ENCODE assay signal across 16 cellular contexts in the genomic region with DNA sequence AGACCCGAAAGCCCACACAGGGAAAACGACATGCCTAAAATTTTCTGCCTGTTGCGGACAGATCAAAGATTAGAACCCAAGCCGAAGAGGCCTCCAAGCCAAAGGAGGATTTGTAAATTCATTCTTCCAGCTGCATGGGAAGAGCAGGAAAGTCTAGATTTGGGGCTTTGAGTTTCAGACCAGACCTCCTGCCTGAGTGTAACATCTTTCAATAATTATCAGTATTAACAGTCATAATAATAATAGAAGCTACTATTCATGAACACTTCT. TPM values are rescaled to one million over a fixed set of nuclear protein-coding genes. Genes with fewer than 3 reads are reported as not detected.
DNase-seq lines count a peak whose midpoint lies in the region; ATAC-seq and TF ChIP-seq lines count a peak whose summit lies in the region.
"Had no signal": no experiment of that assay in that cellular context is flagged by ENCODE, and none has a peak within 500 bp of the region (broad histone marks: within the 10 kb centered on the region; RNA-seq: fewer than 3 reads in every experiment).

No MANE protein-coding gene starts in this region.

- DNase-seq in WTC11 (ENCODE audit: low spot score) = no peak
- no peak for DNase-seq in esophagus squamous epithelium (lab: John Stamatoyannopoulos, UW)
- no peak for DNase-seq in psoas muscle
- DNase-seq in transverse colon = no peak
- no peak for DNase-seq in activated CD4-positive, alpha-beta T cell treated with anti-CD3 and anti-CD28 coated beads, Interleukin-2, amount 50 U/mL, for 1 hour
- no peak for DNase-seq in RKO (ENCODE audit: low spot score)
- DNase-seq: effector memory CD4-positive, alpha-beta T cell; retina had no signal

- in situ Hi-C loops in transverse colon (cut with MboI; ENCODE audit: low pct_ligation_motif_present in 1 of 4, low pct_unique_long_range_greater_than_20kb in 1 of 4, low sequenced_read_pairs in 3 of 4) = no loop called here

- H3K4me1 ChIP-seq in esophagus squamous epithelium (peaks cover 10 to 60% (median 25%) of the 10 kb centered on the region in 3 donors), psoas muscle (peaks cover 25% of the 10 kb centered on the region), transverse colon (peaks cover 0 to 6% (median 2%) of the 10 kb centered on the region in 4 donors)

- peak overlapping the region; percentile 74; the same call in 1 of the 2 replicates for H3K27ac Mint-ChIP-seq in WTC11

- no peak for TF ChIP-seq CTCF in WTC11 (IDR thresholded peaks at IDR 0.05)
- TF ChIP-seq CTCF in esophagus squamous epithelium (IDR thresholded peaks at IDR 0.05) = no peak
- no peak for TF ChIP-seq CTCF in psoas muscle (IDR thresholded peaks at IDR 0.05)
- no peak for TF ChIP-seq CTCF in transverse colon (IDR thresholded peaks at IDR 0.05)

- H3K4me3 ChIP-seq in esophagus squamous epithelium = no peak overlapping the region
- peak overlapping the region; percentile 58 for H3K4me3 ChIP-seq in psoas muscle
- H3K4me3 ChIP-seq in transverse colon = no peak overlapping the region

- no peaks in the 10 kb centered on the region for H3K9me3 Mint-ChIP-seq in WTC11
- H3K9me3 Mint-ChIP-seq: central memory CD8-positive, alpha-beta T cell had no signal

- no peak overlapping the region for H3K4me3 Mint-ChIP-seq in WTC11
- H3K4me3 Mint-ChIP-seq: central memory CD8-positive, alpha-beta T cell had no signal

- TF ChIP-seq POLR2A in esophagus squamous epithelium (IDR thresholded peaks at IDR 0.05) = no peak
- TF ChIP-seq POLR2A in transverse colon (IDR thresholded peaks at IDR 0.05) = no peak

- H3K27ac ChIP-seq in esophagus squamous epithelium (peak overlapping the region in 3 of 4 donors; percentile 87 to 95 (median 89)), psoas muscle (peak overlapping the region; percentile 96), transverse colon (peak overlapping the region; percentile 88 to 95 (median 90))
- H3K27ac ChIP-seq: KMS-11, neutrophil, VCaP had no signal

- no peaks in the 10 kb centered on the region for H3K27me3 ChIP-seq in esophagus squamous epithelium
- no peaks in the 10 kb centered on the region for H3K27me3 ChIP-seq in psoas muscle (ENCODE audit: insufficient read depth in 3 of 3, low read length in 2 of 3)
- peaks cover 9% of the 10 kb centered on the region for H3K27me3 ChIP-seq in transverse colon

- intact Hi-C loops in esophagus squamous epithelium (cut with DNase I) = no loop called here
- intact Hi-C loops in psoas muscle (cut with DNase I) = loop anchor here in 1 of 2 donors (2.0 kb wide), 1 partner anchor 18 kb away; no protein-coding TSS in a partner anchor
- intact Hi-C loops in transverse colon (cut with DNase I; ENCODE audit: low total_unique reads) = no loop called here

- no peaks in the 10 kb centered on the region for H3K36me3 ChIP-seq in esophagus squamous epithelium
- H3K36me3 ChIP-seq in psoas muscle (ENCODE audit: insufficient read depth in 1 of 2, low read depth in 1 of 2) = peaks cover 0 to 22% of the 10 kb centered on the region in 2 donors
- no peaks in the 10 kb centered on the region for H3K36me3 ChIP-seq in transverse colon
- H3K36me3 ChIP-seq: neutrophil had no signal

- peaks cover 55% of the 10 kb centered on the region for H3K4me1 Mint-ChIP-seq in WTC11
- H3K4me1 Mint-ChIP-seq: central memory CD8-positive, alpha-beta T cell had no signal

- no peaks in the 10 kb centered on the region for H3K9me3 ChIP-seq in esophagus squamous epithelium
- no peaks in the 10 kb centered on the region for H3K9me3 ChIP-seq in psoas muscle
- H3K9me3 ChIP-seq in transverse colon = no peaks in the 10 kb centered on the region
- H3K9me3 ChIP-seq: neutrophil had no signal

- ATAC-seq in WTC11 (no peak), psoas muscle (no peak), GM21786 (IDR thresholded peaks at IDR 0.05; ENCODE audit: unreplicated experiment) (no peak), GM21367 (IDR thresholded peaks at IDR 0.05; ENCODE audit: unreplicated experiment) (no peak)

- no peaks in the 10 kb centered on the region for H3K27me3 Mint-ChIP-seq in WTC11 (ENCODE audit: low read depth)

- H3K36me3 Mint-ChIP-seq in WTC11 = no peaks in the 10 kb centered on the region

- TF ChIP-seq EP300 in transverse colon (IDR thresholded peaks at IDR 0.05; ENCODE audit: low read depth) = no peak

- CTCF ChIA-PET in WTC11 (lab: Charles Lee) = interaction anchor here (1.9 kb wide), 1 partner anchor 21 kb away, joined by 5 read pairs; no protein-coding TSS in a partner anchor

- POLR2A ChIA-PET in WTC11 (lab: Charles Lee) = no interaction called here

- WGBS in esophagus squamous epithelium, 2 donors = 62 to 80% methylated on average over 2 to 4 of the region's 4 CpGs
- WGBS in psoas muscle, 3 donors = 40 to 69% (median 48%) methylated on average over 4 of the region's 4 CpGs
- WGBS in transverse colon (ENCODE audit: low coverage in 1 of 2), 2 donors = 85 to 100% methylated on average over 1 to 4 of the region's 4 CpGs

TF ChIP-seq in WTC11, 78 proteins besides CTCF, POLR2A, EP300 and RAD21:
- TF ChIP-seq CDX4 (CRISPR knock-in tag; IDR thresholded peaks at IDR 0.05; ENCODE audit: borderline replicate concordance) (no peak), CREB1 (CRISPR knock-in tag; IDR thresholded peaks at IDR 0.05) (no peak), TEAD4 (CRISPR knock-in tag; IDR thresholded peaks at IDR 0.05) (no peak), TCF7 (CRISPR knock-in tag; IDR thresholded peaks at IDR 0.05; ENCODE audit: low read depth) (no peak), NR1H2 (CRISPR knock-in tag; IDR thresholded peaks at IDR 0.05) (no peak), NR2C2 (CRISPR knock-in tag; IDR thresholded peaks at IDR 0.05) (no peak), ZNF219 (CRISPR knock-in tag; IDR thresholded peaks at IDR 0.05; ENCODE audit: borderline replicate concordance) (no peak), RORB (CRISPR knock-in tag; IDR thresholded peaks at IDR 0.05) (no peak)
- TF ChIP-seq, protein P1, sequence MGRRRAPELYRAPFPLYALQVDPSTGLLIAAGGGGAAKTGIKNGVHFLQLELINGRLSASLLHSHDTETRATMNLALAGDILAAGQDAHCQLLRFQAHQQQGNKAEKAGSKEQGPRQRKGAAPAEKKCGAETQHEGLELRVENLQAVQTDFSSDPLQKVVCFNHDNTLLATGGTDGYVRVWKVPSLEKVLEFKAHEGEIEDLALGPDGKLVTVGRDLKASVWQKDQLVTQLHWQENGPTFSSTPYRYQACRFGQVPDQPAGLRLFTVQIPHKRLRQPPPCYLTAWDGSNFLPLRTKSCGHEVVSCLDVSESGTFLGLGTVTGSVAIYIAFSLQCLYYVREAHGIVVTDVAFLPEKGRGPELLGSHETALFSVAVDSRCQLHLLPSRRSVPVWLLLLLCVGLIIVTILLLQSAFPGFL (CRISPR knock-in tag; IDR thresholded peaks at IDR 0.05; ENCODE audit: borderline replicate concordance) = no peak

RNA-seq across cellular contexts. Expression of gene HSPB8, which starts 1.7 kb away (rescaled TPM):
- total RNA-seq in WTC11 (2021) = 6.7 to 7.6 TPM (median 7.6 TPM) in 3 replicates
- total RNA-seq in esophagus squamous epithelium = 10 to 100 TPM; 47.8 to 86.4 (median 72.1) TPM
- total RNA-seq in psoas muscle = 1,000 to 10,000 TPM in 2 of 4 donors, 100 to 1,000 TPM in 2; 659 to 1,236 (median 1,042) TPM
- 1,000 to 10,000 TPM in 1 of 3 donors, 100 to 1,000 TPM in 2; 398 to 1,629 (median 676) TPM for polyA plus RNA-seq in psoas muscle
- 10 to 100 TPM; 42.7 to 59.8 (median 51.9) TPM for total RNA-seq in transverse colon
- total RNA-seq: OCI-LY7; T-helper 1 cell treated with Interleukin-12 subunit alpha and Interleukin-12 subunit beta and Interleukin-4 antibody, amounts not matched to agents 30 ng/mL and 1 ng/mL, for 36 hours had no signal

Comparison
In these comparisons a context has a peak if more than half of its experiments do, and no peak if none do; other contexts are left out.
1. RNA of gene HSPB8, which starts 1.7 kb away (total RNA-seq): 659 to 1,236 TPM in psoas muscle; 47.8 to 86.4 TPM in esophagus squamous epithelium, 42.7 to 59.8 TPM in transverse colon and 6.7 to 7.6 TPM in WTC11; every median in the first group is over 4 times any median in the second.
2. Peak in every context shown above with its lines, with median percentiles within 50 percentile points of each other: H3K27ac ChIP-seq.